Comparison of ENCODE assay signal across 1 cellular context in the genomic region with DNA sequence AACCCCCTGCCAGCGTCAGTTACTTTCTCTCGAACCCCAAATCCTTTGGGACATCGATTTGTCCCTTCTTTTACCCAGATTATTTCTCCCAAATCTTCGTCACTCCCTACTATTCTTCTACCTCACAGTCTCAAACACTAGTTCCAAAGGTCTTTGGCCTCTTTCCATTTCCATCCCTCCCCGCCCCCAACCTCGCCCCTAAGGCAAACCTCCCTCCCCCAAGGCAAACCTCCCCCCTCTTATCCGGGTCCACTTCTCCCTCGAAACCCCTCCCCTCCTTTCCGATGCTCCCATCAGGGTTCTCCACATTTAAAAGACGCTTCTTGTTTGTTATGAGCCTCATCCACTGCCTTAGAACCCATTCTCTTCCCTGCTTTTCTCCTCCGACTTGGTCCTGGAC.
TF ChIP-seq lines count a peak whose summit lies in the region.

No MANE protein-coding gene starts in this region.

TF ChIP-seq in IMR-90, 13 proteins besides CTCF, POLR2A, EP300 and RAD21 (continued from another document):
- no peak for TF ChIP-seq USF2 (IDR thresholded peaks at IDR 0.05; ENCODE audit: low read depth, low read length)
- TF ChIP-seq FOS (IDR thresholded peaks at IDR 0.05; ENCODE audit: low read depth, low read length): no peak
- no peak for TF ChIP-seq RFX5 (IDR thresholded peaks at IDR 0.05; ENCODE audit: low read depth, low read length)
- no peak for TF ChIP-seq MXI1 (IDR thresholded peaks at IDR 0.05; ENCODE audit: borderline replicate concordance, low read depth, low read length)
- no peak for TF ChIP-seq CHD1 (IDR thresholded peaks at IDR 0.05; ENCODE audit: low read depth, low read length)
- no peak for TF ChIP-seq BHLHE40 (IDR thresholded peaks at IDR 0.05; ENCODE audit: low read depth, low read length)
- no peak for TF ChIP-seq NFE2L2 (IDR thresholded peaks at IDR 0.05; ENCODE audit: low read depth, low read length)
- no peak for TF ChIP-seq SMC3 (IDR thresholded peaks at IDR 0.05; ENCODE audit: low read depth, low read length)
- TF ChIP-seq RCOR1 (IDR thresholded peaks at IDR 0.05; ENCODE audit: insufficient replicate concordance, low read length): no peak
- no peak for TF ChIP-seq MAZ (IDR thresholded peaks at IDR 0.05; ENCODE audit: borderline replicate concordance, low read depth, low read length)
- no peak for TF ChIP-seq MAFK (IDR thresholded peaks at IDR 0.05; ENCODE audit: low read depth, low read length)
- no peak for TF ChIP-seq CEBPB (IDR thresholded peaks at IDR 0.05; ENCODE audit: low read depth, low read length)
